10 cellular contexts compared by ENCODE assay signal in the genomic region with DNA sequence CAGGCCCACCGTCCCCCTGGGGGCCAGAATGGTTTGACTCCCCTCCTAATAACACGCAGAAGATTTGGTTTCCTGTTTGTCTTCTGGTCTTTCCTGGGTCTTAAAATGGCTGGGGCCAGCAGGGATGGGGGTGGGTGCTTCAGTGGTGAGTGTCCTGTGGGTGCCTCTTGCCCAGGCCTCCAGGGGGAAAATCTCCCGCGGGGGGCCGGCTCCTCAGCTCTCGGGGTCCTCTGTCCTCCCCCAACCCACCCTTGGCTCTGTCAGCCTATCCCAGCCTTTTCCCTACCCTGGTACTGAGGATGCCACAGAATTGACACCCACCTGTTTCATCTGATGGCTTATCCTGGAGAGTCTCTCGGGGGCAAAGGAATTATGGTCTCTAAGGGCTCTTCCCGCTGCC. TPM values are rescaled to one million over a fixed set of nuclear protein-coding genes. Genes with fewer than 3 reads are reported as not detected.
"Had no signal": no experiment of that assay in that cellular context is flagged by ENCODE, and none has a peak within 500 bp of the region (broad histone marks: within the 10 kb centered on the region; RNA-seq: fewer than 3 reads in every experiment).

No MANE protein-coding gene starts in this region.

- H3K9ac ChIP-seq: GM23248 had no signal

- H3K4me1 ChIP-seq: HAP-1 had no signal

- H3K36me3 ChIP-seq: HAP-1 had no signal

- H3K4me3 Mint-ChIP-seq: IgD-negative memory B cell had no signal

- H3K9me3 ChIP-seq: HAP-1 had no signal

- DNase-seq: GM23248, GOT3, H7, KBM-7 had no signal

- H3K27ac ChIP-seq: GM23248, HL-60 had no signal

- ATAC-seq: HCT116 had no signal

- H3K36me3 Mint-ChIP-seq: IgD-negative memory B cell had no signal

- H3K27ac Mint-ChIP-seq: IgD-negative memory B cell had no signal

- H3K4me3 ChIP-seq: GM23248, HAP-1 had no signal

RNA-seq across cellular contexts. Expression of a gene that starts 23.8 kb away (rescaled TPM):
- total RNA-seq: GM23248, H4, H7, HT1080 had no signal

RNA-seq across cellular contexts. Expression of a gene that starts 46.1 kb away (rescaled TPM):
- total RNA-seq: GM23248, H4, HT1080 had no signal
